ENCODE assay signal across 12 cellular contexts in genomic region chr12:128570191-128571065, GRCh38.
DNase-seq lines count a peak whose midpoint lies in the region; ATAC-seq and TF ChIP-seq lines count a peak whose summit lies in the region.
"Had no signal": no experiment of that assay in that cellular context is flagged by ENCODE, and none has a peak within 500 bp of the region (broad histone marks: within the 10 kb centered on the region; RNA-seq: fewer than 3 reads in every experiment).

No MANE protein-coding gene starts in this region.

- H3K27ac Mint-ChIP-seq in activated naive CD4-positive, alpha-beta T cell treated with anti-CD3 and anti-CD28 coated beads, Interleukin-2, amount 10 ng/mL, durations not matched to agents 7 days and 5 days = no peak overlapping the region
- H3K27ac Mint-ChIP-seq in stimulated activated effector memory CD8-positive, alpha-beta T cell treated with anti-CD3 and anti-CD28 coated beads, Interleukin-12 subunit alpha, Interleukin-12 subunit beta, amount 100 ng/mL, for 72 hours = peak overlapping the region; percentile 52
- H3K27ac Mint-ChIP-seq: memory B cell; T-helper 1 cell treated with Interleukin-12 subunit alpha and Interleukin-12 subunit beta and Interleukin-4 antibody, amounts not matched to agents 30 μg/mL and 1 μg/mL, for 36 hours had no signal

- TF ChIP-seq CTCF in MM.1S (IDR thresholded peaks at IDR 0.05; ENCODE audit: low read length) = no peak

- no peak overlapping the region for H3K4me3 Mint-ChIP-seq in activated naive CD4-positive, alpha-beta T cell treated with anti-CD3 and anti-CD28 coated beads, Interleukin-2, amount 10 ng/mL, durations not matched to agents 7 days and 5 days
- peak overlapping the region; percentile 42 for H3K4me3 Mint-ChIP-seq in stimulated activated effector memory CD8-positive, alpha-beta T cell treated with anti-CD3 and anti-CD28 coated beads, Interleukin-12 subunit alpha, Interleukin-12 subunit beta, amount 100 ng/mL, for 72 hours
- H3K4me3 Mint-ChIP-seq: memory B cell; T-helper 1 cell treated with Interleukin-12 subunit alpha and Interleukin-12 subunit beta and Interleukin-4 antibody, amounts not matched to agents 30 μg/mL and 1 μg/mL, for 36 hours had no signal

- H3K4me1 Mint-ChIP-seq in activated naive CD4-positive, alpha-beta T cell treated with anti-CD3 and anti-CD28 coated beads, Interleukin-2, amount 10 ng/mL, durations not matched to agents 7 days and 5 days = no peaks in the 10 kb centered on the region
- peaks cover 25% of the 10 kb centered on the region for H3K4me1 Mint-ChIP-seq in stimulated activated effector memory CD8-positive, alpha-beta T cell treated with anti-CD3 and anti-CD28 coated beads, Interleukin-12 subunit alpha, Interleukin-12 subunit beta, amount 100 ng/mL, for 72 hours
- H3K4me1 Mint-ChIP-seq: memory B cell had no signal

- no peaks in the 10 kb centered on the region for H3F3A ChIP-seq in MM.1S (ENCODE audit: insufficient read depth, low read length)

- H3K9me3 Mint-ChIP-seq in activated naive CD4-positive, alpha-beta T cell treated with anti-CD3 and anti-CD28 coated beads, Interleukin-2, amount 10 ng/mL, durations not matched to agents 7 days and 5 days = peaks cover 13% of the 10 kb centered on the region
- H3K9me3 Mint-ChIP-seq in stimulated activated effector memory CD8-positive, alpha-beta T cell treated with anti-CD3 and anti-CD28 coated beads, Interleukin-12 subunit alpha, Interleukin-12 subunit beta, amount 100 ng/mL, for 72 hours = no peaks in the 10 kb centered on the region
- H3K9me3 Mint-ChIP-seq: memory B cell had no signal

- no peaks in the 10 kb centered on the region for H3K9me3 ChIP-seq in MM.1S (replicated peaks; ENCODE audit: insufficient read depth, low read length)

- CTCF ChIA-PET in activated naive CD4-positive, alpha-beta T cell treated with anti-CD3 and anti-CD28 coated beads, Interleukin-2, amount 10 ng/mL, durations not matched to agents 7 days and 5 days (lab: Charles Lee) = no interaction called here

- no peaks in the 10 kb centered on the region for H3K27me3 ChIP-seq in MM.1S (replicated peaks; ENCODE audit: insufficient read depth, low read length)

- no peaks in the 10 kb centered on the region for H3K79me2 ChIP-seq in MM.1S (ENCODE audit: low read length)

- H3K27me3 Mint-ChIP-seq in activated naive CD4-positive, alpha-beta T cell treated with anti-CD3 and anti-CD28 coated beads, Interleukin-2, amount 10 ng/mL, durations not matched to agents 7 days and 5 days = no peaks in the 10 kb centered on the region

- H3K4me2 ChIP-seq in MM.1S (ENCODE audit: low read depth, low read length) = peak overlapping the region; percentile 52

- no peaks in the 10 kb centered on the region for H3K36me3 ChIP-seq in MM.1S (replicated peaks; ENCODE audit: insufficient read depth, low read length)

- no peaks in the 10 kb centered on the region for H3K9me2 ChIP-seq in MM.1S (replicated peaks; ENCODE audit: insufficient read depth, low read length)

- peak; percentile 84 for ATAC-seq in HG02588 (IDR thresholded peaks at IDR 0.05; ENCODE audit: unreplicated experiment)
- peak; percentile 92 for ATAC-seq in stimulated activated effector memory CD8-positive, alpha-beta T cell treated with anti-CD3 and anti-CD28 coated beads, Interleukin-12 subunit alpha, Interleukin-12 subunit beta, amount 100 ng/mL, for 72 hours

- no peaks in the 10 kb centered on the region for H4K20me1 ChIP-seq in MM.1S (ENCODE audit: insufficient read depth, low read length)

- peak overlapping the region; percentile 31; the same call in 1 of the 2 replicates for H3K4me3 ChIP-seq in MM.1S (ENCODE audit: low read length)

- no peaks in the 10 kb centered on the region for H3K36me3 Mint-ChIP-seq in activated naive CD4-positive, alpha-beta T cell treated with anti-CD3 and anti-CD28 coated beads, Interleukin-2, amount 10 ng/mL, durations not matched to agents 7 days and 5 days
- peaks cover 6% of the 10 kb centered on the region for H3K36me3 Mint-ChIP-seq in stimulated activated effector memory CD8-positive, alpha-beta T cell treated with anti-CD3 and anti-CD28 coated beads, Interleukin-12 subunit alpha, Interleukin-12 subunit beta, amount 100 ng/mL, for 72 hours
- H3K36me3 Mint-ChIP-seq: memory B cell had no signal

- H3K4me1 ChIP-seq in MM.1S (ENCODE audit: low read length) = no peaks in the 10 kb centered on the region

- peak overlapping the region; percentile 83 for H3K27ac ChIP-seq in MM.1S (ENCODE audit: low read length)

- H3K9ac ChIP-seq in MM.1S (ENCODE audit: low read length) = peak overlapping the region; percentile 53

- peak; percentile 12 for DNase-seq in activated naive CD4-positive, alpha-beta T cell treated with Interleukin-2 at 50 U/mL for 16 hours
- no peak for DNase-seq in activated naive CD4-positive, alpha-beta T cell treated with anti-CD3 and anti-CD28 coated beads, Interleukin-2, amount 10 ng/mL, durations not matched to agents 7 days and 5 days
- peak; percentile 67 for DNase-seq in MM.1S
- peak; percentile 18 to 71 for DNase-seq in stimulated activated effector memory CD8-positive, alpha-beta T cell treated with anti-CD3 and anti-CD28 coated beads, Interleukin-12 subunit alpha, Interleukin-12 subunit beta, amount 100 ng/mL, for 72 hours (ENCODE audit: low spot score in 2 of 2)
- no peak for DNase-seq in NCI-H2107 (lab: John Stamatoyannopoulos, UW)
- no peak for DNase-seq in NCI-H2081 (lab: John Stamatoyannopoulos, UW)
- no peak for DNase-seq in germinal center (ENCODE audit: low spot score)
- DNase-seq: NCI-H1930; stimulated activated CD4-positive, alpha-beta T cell treated with anti-CD3 and anti-CD28 coated beads, Interleukin-4, amount 100 ng/mL, for 4 hours had no signal

- no peak overlapping the region for H2AFZ ChIP-seq in MM.1S (ENCODE audit: low read length)

Comparison
In these comparisons a context has a peak if more than half of its experiments do, and no peak if none do; other contexts are left out.
1. DNase-seq: peak in activated naive CD4-positive, alpha-beta T cell treated with Interleukin-2 at 50 U/mL for 16 hours (single experiment), MM.1S (single experiment) and stimulated activated effector memory CD8-positive, alpha-beta T cell treated with anti-CD3 and anti-CD28 coated beads, Interleukin-12 subunit alpha, Interleukin-12 subunit beta, amount 100 ng/mL, for 72 hours (2 of 2); none in activated naive CD4-positive, alpha-beta T cell treated with anti-CD3 and anti-CD28 coated beads, Interleukin-2, amount 10 ng/mL, durations not matched to agents 7 days and 5 days (single experiment), NCI-H2107 (single experiment), NCI-H2081 (0 of 2) and germinal center (single experiment).